In genomic region chr9:112795946-112796345, GRCh38 we compare ENCODE assay signal across 24 cellular contexts. TPM values are rescaled to one million over a fixed set of nuclear protein-coding genes. Genes with fewer than 3 reads are reported as not detected.
DNase-seq lines count a peak whose midpoint lies in the region; ATAC-seq, FAIRE-seq and TF ChIP-seq lines count a peak whose summit lies in the region.
"Had no signal": no experiment of that assay in that cellular context is flagged by ENCODE, and none has a peak within 500 bp of the region (broad histone marks: within the 10 kb centered on the region; RNA-seq: fewer than 3 reads in every experiment).

No MANE protein-coding gene starts in this region.

- H2AK5ac ChIP-seq in IMR-90 (ENCODE audit: low read depth, low read length), result no peak overlapping the region

- BruUV-seq in IMR-90 (replicated peaks; lab: Mats Ljungman, UMichigan), result no TSS peak
- no TSS peak for BruUV-seq in K562 (replicated peaks; lab: Mats Ljungman, UMichigan)

- H3K9me1 ChIP-seq in IMR-90 (ENCODE audit: insufficient read depth, low read length) (peaks cover 3% of the 10 kb centered on the region; the same call in 1 of the 2 replicates), K562 (ENCODE audit: control insufficient read depth, insufficient read depth, low read length) (peaks cover 4% of the 10 kb centered on the region)

- peak overlapping the region; percentile 3 for H3K27ac Mint-ChIP-seq in T-helper 17 cell
- peak overlapping the region; percentile 71 for H3K27ac Mint-ChIP-seq in stimulated activated effector memory CD8-positive, alpha-beta T cell treated with anti-CD3 and anti-CD28 coated beads, Interleukin-12 subunit alpha, Interleukin-12 subunit beta, amount 100 ng/mL, for 72 hours
- H3K27ac Mint-ChIP-seq: H9 had no signal

- H2AK9ac ChIP-seq in IMR-90 (replicated peaks; ENCODE audit: low read depth, low read length, poor library complexity), result no peak overlapping the region

- H3K36me3 ChIP-seq in IMR-90 (ENCODE audit: control insufficient read depth, insufficient read depth, low read length) (no peaks in the 10 kb centered on the region), K562 (ENCODE audit: control insufficient read depth, insufficient read depth, low read length) (no peaks in the 10 kb centered on the region)
- H3K36me3 ChIP-seq: BE2C had no signal

- no peak for FAIRE-seq in K562 (lab: Jason Lieb, UNC)
- no peak for FAIRE-seq in frontal cortex (lab: Jason Lieb, UNC)
- FAIRE-seq: A204.1, GM12891, GM19239, H1 had no signal

- H3K79me2 ChIP-seq in K562 (ENCODE audit: control insufficient read depth, insufficient read depth, low read length), result no peaks in the 10 kb centered on the region

- WGBS in IMR-90 (ENCODE audit: extremely low coverage in 2 of 2, insufficient read length in 1 of 2), 2 experiments, result 80% methylated on average over 1 of the region's 4 CpGs; no CpG with 5 or more reads in 1 of the 2 experiments
- 12% methylated on average over 4 of the region's 4 CpGs for WGBS in K562 (ENCODE audit: insufficient coverage, low coverage, missing lambda C conversion rate)

- no peak overlapping the region for H4K91ac ChIP-seq in IMR-90 (ENCODE audit: insufficient read depth, low read depth, low read length)

- H3K9ac ChIP-seq in IMR-90 (ENCODE audit: low read depth, low read length) (no peak overlapping the region), K562 (ENCODE audit: insufficient read depth in 1 of 2, low read depth in 2 of 2, low read length in 2 of 2) (no peak overlapping the region)

- in situ Hi-C loops in IMR-90 (cut with MboI; ENCODE audit: low sequenced_read_pairs), result no loop called here
- in situ Hi-C loops in K562 (cut with MboI), result no loop called here

- intact Hi-C loops in IMR-90 (cut with micrococcal nuclease), result no loop called here
- intact Hi-C loops in K562 (cut with micrococcal nuclease), result loop anchor here (10.0 kb wide), 4 partner anchors 131 to 701 kb away; no protein-coding TSS in a partner anchor

- no peak overlapping the region for H3K4me3 ChIP-seq in IMR-90 (ENCODE audit: insufficient read depth, low read depth, low read length)
- H3K4me3 ChIP-seq in K562, result no peak overlapping the region

- peaks cover 15% of the 10 kb centered on the region for H3K4me1 Mint-ChIP-seq in T-helper 17 cell
- H3K4me1 Mint-ChIP-seq in stimulated activated effector memory CD8-positive, alpha-beta T cell treated with anti-CD3 and anti-CD28 coated beads, Interleukin-12 subunit alpha, Interleukin-12 subunit beta, amount 100 ng/mL, for 72 hours, result peaks cover 26% of the 10 kb centered on the region

- H3K56ac ChIP-seq in IMR-90 (ENCODE audit: extremely low read depth, insufficient read depth, low read length), result no peak overlapping the region

- TF ChIP-seq POLR2A in IMR-90 (IDR thresholded peaks at IDR 0.05; ENCODE audit: low read depth, low read length), result no peak
- TF ChIP-seq POLR2A in K562 (conservative IDR thresholded peaks at IDR 0.05), result no peak

- DNase-seq in IMR-90 (no peak), T-helper 17 cell (no peak), K562 (ENCODE audit: extremely low read depth in 1 of 4, low spot score in 3 of 4) (no peak), GM10248 (ENCODE audit: extremely low spot score) (no peak), frontal cortex (ENCODE audit: low spot score in 2 of 2) (no peak)
- DNase-seq in stimulated activated effector memory CD8-positive, alpha-beta T cell treated with anti-CD3 and anti-CD28 coated beads, Interleukin-12 subunit alpha, Interleukin-12 subunit beta, amount 100 ng/mL, for 72 hours (ENCODE audit: low spot score in 2 of 2), result no peak
- DNase-seq: ACHN; BE2C; C1 segment of cervical spinal cord; CD4-positive, CD25-positive, alpha-beta regulatory T cell; CD8-positive, alpha-beta memory T cell; COR-L47; DMS 273 treated with DMSO at 0.1 percent for 48 hours; DMS53; DND-41; EL; H9 had no signal

- no peaks in the 10 kb centered on the region for H3K27me3 Mint-ChIP-seq in T-helper 17 cell
- H3K27me3 Mint-ChIP-seq: CD4-positive, CD25-positive, alpha-beta regulatory T cell had no signal

- no peak for TF ChIP-seq EP300 in K562 (IDR thresholded peaks at IDR 0.05; ENCODE audit: low read length)

- TF ChIP-seq CTCF in IMR-90 (conservative IDR thresholded peaks at IDR 0.05; ENCODE audit: low read depth, low read length) (no peak), K562 (IDR thresholded peaks at IDR 0.05 in 2 of 3, conservative IDR thresholded peaks at IDR 0.05 in 1 of 3; ENCODE audit: insufficient read depth in 2 of 3, low read depth in 1 of 3, low read length in 3 of 3) (no peak), GM10248 (IDR thresholded peaks at IDR 0.05; ENCODE audit: control extremely low read depth, extremely low read depth, low read depth, missing control alignments) (no peak)

- H3K36me3 Mint-ChIP-seq in T-helper 17 cell (ENCODE audit: low read depth), result no peaks in the 10 kb centered on the region
- no peaks in the 10 kb centered on the region for H3K36me3 Mint-ChIP-seq in stimulated activated effector memory CD8-positive, alpha-beta T cell treated with anti-CD3 and anti-CD28 coated beads, Interleukin-12 subunit alpha, Interleukin-12 subunit beta, amount 100 ng/mL, for 72 hours
- H3K36me3 Mint-ChIP-seq: CD4-positive, CD25-positive, alpha-beta regulatory T cell; CD8-positive, alpha-beta memory T cell had no signal

- H3K4me2 ChIP-seq in IMR-90 (ENCODE audit: low read depth, low read length) (no peak overlapping the region), K562 (ENCODE audit: insufficient read depth, low read length) (no peak overlapping the region)

- no peak for TF ChIP-seq RAD21 in IMR-90 (IDR thresholded peaks at IDR 0.05; ENCODE audit: low read length)
- no peak for TF ChIP-seq RAD21 in K562 (CRISPR knock-in tag; conservative IDR thresholded peaks at IDR 0.05 in 1 of 2, IDR thresholded peaks at IDR 0.05 in 1 of 2)

- H2BK5ac ChIP-seq in IMR-90 (ENCODE audit: low read depth, low read length, poor library complexity, severe bottlenecking), result no peak overlapping the region

- POLR2A ChIA-PET in IMR-90 (lab: Charles Lee; ENCODE audit: unreplicated experiment) (no interaction called here), K562 (lab: Yijun Ruan, JAX) (interaction anchor here (0.6 kb wide), 1 partner anchor 8 kb away, joined by 3 read pairs; no protein-coding TSS in a partner anchor), GM10248 (lab: Yijun Ruan, JAX) (no interaction called here)

- CTCF ChIA-PET in IMR-90 (lab: Yijun Ruan, JAX) (no interaction called here), K562 (lab: Yijun Ruan, JAX; ENCODE audit: low intra/inter-chr PET ratio) (no interaction called here), GM10248 (lab: Yijun Ruan, JAX) (no interaction called here)

- no peak overlapping the region for H3K4ac ChIP-seq in IMR-90 (ENCODE audit: low read depth, low read length)

- H3K9me3 ChIP-seq in IMR-90 (ENCODE audit: control insufficient read depth, insufficient read depth, low read length) (no peaks in the 10 kb centered on the region), T-helper 17 cell (ENCODE audit: control insufficient read depth, low read length, poor library complexity, severe bottlenecking) (no peaks in the 10 kb centered on the region), K562 (replicated peaks; ENCODE audit: control insufficient read depth, insufficient read depth, low read depth, low read length) (no peaks in the 10 kb centered on the region)
- H3K9me3 ChIP-seq: BE2C had no signal

- dilution Hi-C loops in IMR-90 (cut with HindIII; ENCODE audit: low sequenced_read_pairs, unreplicated experiment), result no loop called here

- H2BK20ac ChIP-seq in IMR-90 (ENCODE audit: low read depth, low read length), result no peak overlapping the region

- H3K9me3 Mint-ChIP-seq in stimulated activated effector memory CD8-positive, alpha-beta T cell treated with anti-CD3 and anti-CD28 coated beads, Interleukin-12 subunit alpha, Interleukin-12 subunit beta, amount 100 ng/mL, for 72 hours, result no peaks in the 10 kb centered on the region
- H3K9me3 Mint-ChIP-seq: CD8-positive, alpha-beta memory T cell had no signal

- no peak overlapping the region for H2BK120ac ChIP-seq in IMR-90 (ENCODE audit: low read depth, low read length)

- H2AFZ ChIP-seq in IMR-90 (replicated peaks; ENCODE audit: low read length, poor library complexity) (no peak overlapping the region), K562 (ENCODE audit: low read depth, low read length) (no peak overlapping the region)

- H3K27me3 ChIP-seq in IMR-90 (ENCODE audit: control insufficient read depth, insufficient read depth, low read length) (no peaks in the 10 kb centered on the region), K562 (ENCODE audit: control insufficient read depth in 2 of 2, insufficient read depth in 2 of 2, low read length in 2 of 2) (no peaks in the 10 kb centered on the region)
- H3K27me3 ChIP-seq: BE2C had no signal

- peaks cover 14% of the 10 kb centered on the region for H4K20me1 ChIP-seq in IMR-90 (ENCODE audit: insufficient read depth, low read length)
- H4K20me1 ChIP-seq in K562 (replicated peaks; ENCODE audit: control insufficient read depth, insufficient read depth, low read length), result 0 out of 2 replicates have a peak, but pooled peaks cover 3% of the 10 kb centered on the region

- H3K18ac ChIP-seq in IMR-90 (ENCODE audit: low read depth, low read length), result no peak overlapping the region

- H3K4me1 ChIP-seq in IMR-90 (ENCODE audit: control insufficient read depth, insufficient read depth, low read length) (peaks cover 6% of the 10 kb centered on the region; the same call in 1 of the 2 replicates), K562 (replicated peaks in 1 of 2; ENCODE audit: control insufficient read depth in 2 of 2, insufficient read depth in 2 of 2, low read length in 2 of 2) (no peaks in the 10 kb centered on the region; a peak in 1 of 5 replicates)
- H3K4me1 ChIP-seq: BE2C had no signal

- no peak overlapping the region for H2BK15ac ChIP-seq in IMR-90 (ENCODE audit: low read depth, low read length)

- H3K4me3 Mint-ChIP-seq in T-helper 17 cell, result no peak overlapping the region
- no peak overlapping the region for H3K4me3 Mint-ChIP-seq in stimulated activated effector memory CD8-positive, alpha-beta T cell treated with anti-CD3 and anti-CD28 coated beads, Interleukin-12 subunit alpha, Interleukin-12 subunit beta, amount 100 ng/mL, for 72 hours
- H3K4me3 Mint-ChIP-seq: CD4-positive, CD25-positive, alpha-beta regulatory T cell; CD8-positive, alpha-beta memory T cell; H9 had no signal

- no peak overlapping the region for H3K27ac ChIP-seq in IMR-90 (ENCODE audit: insufficient read depth, low read length)
- no peak overlapping the region for H3K27ac ChIP-seq in K562 (ENCODE audit: extremely low read depth, low read depth, low read length)
- H3K27ac ChIP-seq: HL-60 had no signal

- no peak overlapping the region for H4K5ac ChIP-seq in IMR-90 (ENCODE audit: low read depth, low read length)

- ATAC-seq in IMR-90 (ENCODE audit: low read depth) (peak; percentile 40), T-helper 17 cell (no peak), K562 (0 out of 3 replicates have a peak, but pooled peaks have one; percentile 23), HG03175 (IDR thresholded peaks at IDR 0.05; ENCODE audit: unreplicated experiment) (no peak), HG02973 (IDR thresholded peaks at IDR 0.05; ENCODE audit: unreplicated experiment) (no peak)
- no peak for ATAC-seq in stimulated activated effector memory CD8-positive, alpha-beta T cell treated with anti-CD3 and anti-CD28 coated beads, Interleukin-12 subunit alpha, Interleukin-12 subunit beta, amount 100 ng/mL, for 72 hours

- peaks cover 14 to 26% of the 10 kb centered on the region in 2 experiments; a peak in 3 of 4 replicates for H3K79me1 ChIP-seq in IMR-90 (ENCODE audit: low read depth in 1 of 2, low read length in 2 of 2)

- no peak overlapping the region for H3K23ac ChIP-seq in IMR-90 (ENCODE audit: low read depth, low read length)

- no peak overlapping the region for H4K8ac ChIP-seq in IMR-90 (ENCODE audit: low read depth in 2 of 2, low read length in 2 of 2)

- no peak overlapping the region for H3K14ac ChIP-seq in IMR-90 (replicated peaks; ENCODE audit: low read depth, low read length)

RNA-seq across cellular contexts. Expression of gene SNX30, which starts 45.4 kb away (rescaled TPM):
- total RNA-seq in IMR-90 (2012; rRNA removed) (18.8 and 23.6 TPM in 2 replicates), T-helper 17 cell (1 to 10 TPM; 7.7 to 9.3 TPM), K562 (2014; rRNA removed) (3.3 and 3.6 TPM in 2 replicates), K562 (2014; rRNA removed; fragmentation: Illumina TruSeq; extraction: Trizol) (4.5 and 5.0 TPM in 2 replicates), K562 (2015; rRNA removed; fragmentation: Illumina TruSeq; extraction: Trizol) (4.9 and 5.9 TPM in 2 replicates), K562 (2021) (4.2 and 4.8 TPM in 2 replicates), frontal cortex (20.8 TPM)
- polyA plus RNA-seq in IMR-90 (2012; rRNA removed) (7.6 and 8.0 TPM in 2 replicates), K562 (2011; rRNA removed) (2.4 and 3.1 TPM in 2 replicates), K562 (2014; fragmentation: Illumina TruSeq; extraction: Trizol) (3.9 and 4.4 TPM in 2 replicates), K562 (2014; fragmentation: Nextera tagmentation; extraction: Ambion mirVana) (under 1 TPM; 0.76 to 0.99 TPM), K562 (2014; rRNA removed) (2.9 and 10.6 TPM in 2 replicates)
- polyA plus RNA-seq in IMR-90 (2012; cell fraction: cytosol; rRNA removed), result 2.0 and 2.5 TPM in 2 replicates
- 4.3 and 18.5 TPM in 2 replicates for polyA plus RNA-seq in IMR-90 (2012; cell fraction: nucleus; rRNA removed; ENCODE audit: low replicate concordance)
- 5.4 and 7.0 TPM in 2 replicates for total RNA-seq in K562 (2011; cell fraction: chromatin; rRNA removed; ENCODE audit: low replicate concordance)
- total RNA-seq in K562 (2011; cell fraction: nucleolus; rRNA removed), result 2.7 and 2.9 TPM in 2 replicates
- total RNA-seq in K562 (2011; cell fraction: nucleoplasm; rRNA removed), result 5.1 and 7.3 TPM in 2 replicates
- 1.3 and 2.7 TPM in 2 replicates for polyA plus RNA-seq in K562 (2011; cell fraction: cytosol; rRNA removed)
- polyA plus RNA-seq in K562 (2011; cell fraction: nucleus; rRNA removed), result 4.7 and 4.8 TPM in 2 replicates
- 3.2 and 3.8 TPM in 2 replicates for polyA plus RNA-seq in K562 (2012)
- polyA minus RNA-seq in K562 (2011; rRNA and poly(A)+ RNA removed), result 6.5 and 8.2 TPM in 2 replicates
- 2.8 and 3.0 TPM in 2 replicates for polyA minus RNA-seq in K562 (2011; cell fraction: cytosol; rRNA and poly(A)+ RNA removed)
- polyA minus RNA-seq in K562 (2011; cell fraction: nucleus; rRNA and poly(A)+ RNA removed), result 1.6 and 2.8 TPM in 2 replicates

Comparison
In these comparisons a context has a peak if more than half of its experiments do, and no peak if none do; other contexts are left out.
1. ATAC-seq: peak in IMR-90 (single experiment) and K562 (single experiment); none in T-helper 17 cell (single experiment), stimulated activated effector memory CD8-positive, alpha-beta T cell treated with anti-CD3 and anti-CD28 coated beads, Interleukin-12 subunit alpha, Interleukin-12 subunit beta, amount 100 ng/mL, for 72 hours (single experiment), HG03175 (single experiment) and HG02973 (single experiment).